Comparison of ENCODE assay signal across 1 cellular context in the genomic region with DNA sequence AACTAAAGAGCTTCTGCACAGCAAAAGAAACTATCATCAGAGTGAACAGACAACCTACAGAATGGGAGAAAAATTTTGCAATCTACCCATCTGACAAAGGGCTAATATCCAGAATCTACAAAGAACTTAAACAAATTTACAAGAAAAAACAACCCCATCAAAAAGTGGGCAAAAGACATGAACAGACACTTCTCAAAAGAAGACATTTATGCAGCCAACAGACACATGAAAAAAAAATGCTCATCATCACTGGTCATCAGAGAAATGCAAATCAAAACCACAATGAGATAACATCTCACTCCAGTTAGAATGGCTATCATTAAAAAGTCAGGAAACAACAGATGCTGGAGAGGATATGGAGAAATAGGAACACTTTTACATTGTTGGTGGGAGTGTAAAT. TPM values are rescaled to one million over a fixed set of nuclear protein-coding genes. Genes with fewer than 3 reads are reported as not detected.
"Had no signal": no experiment of that assay in that cellular context is flagged by ENCODE, and none has a peak within 500 bp of the region (broad histone marks: within the 10 kb centered on the region; RNA-seq: fewer than 3 reads in every experiment).

No MANE protein-coding gene starts in this region.

RNA-seq across cellular contexts. Expression of a gene that starts 27.9 kb away (rescaled TPM):
- total RNA-seq: MCF 10A had no signal
